1 cellular context compared by ENCODE assay signal in the genomic region with DNA sequence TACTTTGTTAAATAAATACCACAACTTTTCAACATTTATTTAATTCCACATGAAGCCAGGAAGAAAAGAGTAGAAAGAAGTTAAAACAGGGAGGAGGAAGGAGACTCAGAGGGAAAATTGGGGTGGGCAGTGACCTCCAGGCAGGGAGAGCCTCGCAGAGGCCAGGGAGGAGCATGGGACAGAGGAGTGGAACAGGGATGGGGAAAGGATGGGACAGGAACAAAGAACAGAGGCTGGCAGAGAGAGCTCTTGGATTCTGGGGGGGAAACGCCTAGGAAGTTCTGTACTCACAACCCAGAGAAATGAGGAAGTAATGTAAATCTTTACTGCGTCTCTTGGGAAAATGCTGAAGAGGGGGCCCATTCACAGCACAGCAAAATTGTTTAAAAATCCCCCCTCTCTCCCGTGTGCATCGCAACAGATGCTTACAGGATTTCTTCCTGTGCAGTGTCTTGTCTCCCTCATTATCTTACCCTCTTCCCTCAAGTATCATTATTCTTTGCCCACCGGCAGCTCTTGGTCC.
TF ChIP-seq lines count a peak whose summit lies in the region.

No MANE protein-coding gene starts in this region.

TF ChIP-seq in H1, 55 proteins besides CTCF, POLR2A, EP300 and RAD21 (continued from another document):
- TF ChIP-seq TBP (IDR thresholded peaks at IDR 0.05; ENCODE audit: low read depth, low read length) = no peak
- TF ChIP-seq SAP30 (IDR thresholded peaks at IDR 0.05; ENCODE audit: insufficient read depth, insufficient replicate concordance, low read length) = no peak
- no peak for TF ChIP-seq GABPA (IDR thresholded peaks at IDR 0.05; ENCODE audit: borderline replicate concordance, insufficient read depth, low read length)
- TF ChIP-seq SUZ12 (IDR thresholded peaks at IDR 0.05; ENCODE audit: low read length) = no peak
- TF ChIP-seq BACH1 (IDR thresholded peaks at IDR 0.05; ENCODE audit: low read length) = no peak
- TF ChIP-seq SRF (IDR thresholded peaks at IDR 0.05; ENCODE audit: low read depth, low read length) = no peak
- TF ChIP-seq CREB1 (IDR thresholded peaks at IDR 0.05) = no peak
- no peak for TF ChIP-seq RFX5 (IDR thresholded peaks at IDR 0.05; ENCODE audit: borderline replicate concordance, low read depth, low read length)
- no peak for TF ChIP-seq FOSL1 (IDR thresholded peaks at IDR 0.05; ENCODE audit: insufficient read depth, low read depth, low read length)
- no peak for TF ChIP-seq TAF1 (IDR thresholded peaks at IDR 0.05; ENCODE audit: low read depth, low read length)
